In genomic region chr12:107129315-107129930, GRCh38 we compare ENCODE assay signal across 1 cellular context.
TF ChIP-seq lines count a peak whose summit lies in the region.

No MANE protein-coding gene starts in this region.

TF ChIP-seq in HEK293, 187 proteins besides CTCF, POLR2A, EP300 and RAD21 (continued from another document):
- TF ChIP-seq, protein P1, sequence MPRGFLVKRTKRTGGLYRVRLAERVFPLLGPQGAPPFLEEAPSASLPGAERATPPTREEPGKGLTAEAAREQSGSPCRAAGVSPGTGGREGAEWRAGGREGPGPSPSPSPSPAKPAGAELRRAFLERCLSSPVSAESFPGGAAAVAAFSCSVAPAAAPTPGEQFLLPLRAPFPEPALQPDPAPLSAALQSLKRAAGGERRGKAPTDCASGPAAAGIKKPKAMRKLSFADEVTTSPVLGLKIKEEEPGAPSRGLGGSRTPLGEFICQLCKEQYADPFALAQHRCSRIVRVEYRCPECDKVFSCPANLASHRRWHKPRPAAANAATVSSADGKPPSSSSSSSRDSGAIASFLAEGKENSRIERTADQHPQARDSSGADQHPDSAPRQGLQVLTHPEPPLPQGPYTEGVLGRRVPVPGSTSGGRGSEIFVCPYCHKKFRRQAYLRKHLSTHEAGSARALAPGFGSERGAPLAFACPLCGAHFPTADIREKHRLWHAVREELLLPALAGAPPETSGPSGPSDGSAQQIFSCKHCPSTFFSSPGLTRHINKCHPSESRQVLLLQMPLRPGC (tag by site-specific recombination; IDR thresholded peaks at IDR 0.05), result no peak
- TF ChIP-seq ZNF76 (tag by site-specific recombination; IDR thresholded peaks at IDR 0.05; ENCODE audit: borderline replicate concordance, low read depth), result no peak
